6 cellular contexts compared by ENCODE assay signal in the genomic region with DNA sequence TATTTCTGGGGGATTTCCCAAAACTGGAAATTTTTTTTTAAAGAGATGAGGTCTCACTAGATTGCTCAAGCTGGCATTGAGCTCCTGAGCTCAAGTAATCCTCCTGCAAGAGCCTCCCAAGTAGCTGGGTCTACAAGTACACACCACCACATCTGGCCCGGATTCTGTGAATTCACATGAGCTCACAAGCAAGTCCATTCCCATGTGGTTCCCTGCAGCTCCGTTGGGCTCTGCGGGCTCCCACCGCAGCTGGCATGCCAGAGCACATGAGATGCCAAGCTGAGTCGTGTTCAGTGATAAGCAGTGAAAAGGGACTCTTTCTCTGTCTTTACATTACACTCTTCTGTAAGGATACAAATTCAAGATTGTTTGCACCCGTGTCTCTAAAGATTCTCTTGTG. TPM values are rescaled to one million over a fixed set of nuclear protein-coding genes. Genes with fewer than 3 reads are reported as not detected.
"Had no signal": no experiment of that assay in that cellular context is flagged by ENCODE, and none has a peak within 500 bp of the region (broad histone marks: within the 10 kb centered on the region; RNA-seq: fewer than 3 reads in every experiment).

No MANE protein-coding gene starts in this region.

- DNase-seq: H9, HCEC 1CT, IMR-90, KG1 had no signal

- H3K4me2 ChIP-seq: GM23338 had no signal

- H3K4me3 ChIP-seq: GM23338, K562 had no signal

- H2AFZ ChIP-seq: GM23338 had no signal

RNA-seq across cellular contexts. Expression of a gene that starts 36.7 kb away (rescaled TPM):
- total RNA-seq: IMR-90 had no signal
- polyA plus RNA-seq: IMR-90 had no signal
